ENCODE assay signal across 1 cellular context in the genomic region with DNA sequence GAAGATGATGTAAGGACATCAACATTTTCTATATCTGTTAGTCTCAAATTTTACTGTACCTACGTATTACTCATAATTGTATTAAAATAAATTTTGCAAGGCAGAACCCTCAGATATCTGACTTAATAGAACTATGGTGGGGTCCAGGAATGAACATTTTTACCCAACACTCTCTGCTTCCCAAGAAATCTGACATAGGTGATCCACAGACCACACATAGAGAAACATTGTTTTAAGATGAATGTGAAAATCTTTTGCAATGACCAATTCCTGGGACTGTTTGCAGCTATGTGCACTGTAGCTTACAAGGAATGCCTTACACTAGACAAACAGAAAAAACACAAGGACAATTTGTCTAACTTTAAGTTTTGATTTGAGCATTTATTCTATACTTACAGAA.
TF ChIP-seq lines count a peak whose summit lies in the region.

No MANE protein-coding gene starts in this region.

TF ChIP-seq in WTC11, 78 proteins besides CTCF, POLR2A, EP300 and RAD21 (continued from another document):
- TF ChIP-seq, protein P1, sequence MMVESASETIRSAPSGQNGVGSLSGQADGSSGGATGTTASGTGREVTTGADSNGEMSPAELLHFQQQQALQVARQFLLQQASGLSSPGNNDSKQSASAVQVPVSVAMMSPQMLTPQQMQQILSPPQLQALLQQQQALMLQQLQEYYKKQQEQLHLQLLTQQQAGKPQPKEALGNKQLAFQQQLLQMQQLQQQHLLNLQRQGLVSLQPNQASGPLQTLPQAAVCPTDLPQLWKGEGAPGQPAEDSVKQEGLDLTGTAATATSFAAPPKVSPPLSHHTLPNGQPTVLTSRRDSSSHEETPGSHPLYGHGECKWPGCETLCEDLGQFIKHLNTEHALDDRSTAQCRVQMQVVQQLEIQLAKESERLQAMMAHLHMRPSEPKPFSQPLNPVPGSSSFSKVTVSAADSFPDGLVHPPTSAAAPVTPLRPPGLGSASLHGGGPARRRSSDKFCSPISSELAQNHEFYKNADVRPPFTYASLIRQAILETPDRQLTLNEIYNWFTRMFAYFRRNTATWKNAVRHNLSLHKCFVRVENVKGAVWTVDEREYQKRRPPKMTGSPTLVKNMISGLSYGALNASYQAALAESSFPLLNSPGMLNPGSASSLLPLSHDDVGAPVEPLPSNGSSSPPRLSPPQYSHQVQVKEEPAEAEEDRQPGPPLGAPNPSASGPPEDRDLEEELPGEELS (CRISPR knock-in tag; IDR thresholded peaks at IDR 0.05): no peak
- TF ChIP-seq SP1 (CRISPR knock-in tag; conservative IDR thresholded peaks at IDR 0.05): no peak
TF ChIP-seq in WTC11: peak in this region for 0.
